In genomic region chr22:35308480-35308945, GRCh38 we compare ENCODE assay signal across 9 cellular contexts. TPM values are rescaled to one million over a fixed set of nuclear protein-coding genes. Genes with fewer than 3 reads are reported as not detected.
DNase-seq lines count a peak whose midpoint lies in the region; ATAC-seq and TF ChIP-seq lines count a peak whose summit lies in the region.
"Had no signal": no experiment of that assay in that cellular context is flagged by ENCODE, and none has a peak within 500 bp of the region (broad histone marks: within the 10 kb centered on the region; RNA-seq: fewer than 3 reads in every experiment).

No MANE protein-coding gene starts in this region.

- peak; percentile 91 for DNase-seq in GM12865 (ENCODE audit: low read depth)
- DNase-seq in activated T-helper 2 cell treated with anti-CD3 and anti-CD28 coated beads, Interferon-gamma antibody, Interleukin-2, Interleukin-4, amounts not matched to agents 10 μg/mL and 5 μg/mL and 100 μg/mL, durations not matched to agents 14 hours and 24 hours and 36 hours (ENCODE audit: low spot score) = no peak
- DNase-seq in omental fat pad (ENCODE audit: low spot score) = no peak
- no peak for DNase-seq in foreskin keratinocyte
- no peak for DNase-seq in BE2C
- no peak for DNase-seq in NCI-H1930 (lab: John Stamatoyannopoulos, UW)
- DNase-seq: thyroid gland had no signal

- intact Hi-C loops in activated T-helper 2 cell treated with anti-CD3 and anti-CD28 coated beads, Interferon-gamma antibody, Interleukin-2, Interleukin-4, amounts not matched to agents 10 μg/mL and 5 μg/mL and 100 μg/mL, durations not matched to agents 14 hours and 24 hours and 36 hours (cut with micrococcal nuclease) = no loop called here

- H3K9me3 ChIP-seq in BE2C = no peaks in the 10 kb centered on the region
- H3K9me3 ChIP-seq: thyroid gland had no signal

- H3K4me3 ChIP-seq in GM12865 (ENCODE audit: low read depth, low read length) (no peak overlapping the region), BE2C (ENCODE audit: low read depth, low read length) (no peak overlapping the region)
- H3K4me3 ChIP-seq: thyroid gland had no signal

- H3K36me3 Mint-ChIP-seq in activated T-helper 2 cell treated with anti-CD3 and anti-CD28 coated beads, Interferon-gamma antibody, Interleukin-2, Interleukin-4, amounts not matched to agents 10 μg/mL and 5 μg/mL and 100 μg/mL, durations not matched to agents 14 hours and 24 hours and 36 hours (ENCODE audit: low read depth) = peaks cover 10% of the 10 kb centered on the region

- no peak overlapping the region for H3K27ac ChIP-seq in foreskin keratinocyte
- H3K27ac ChIP-seq: thyroid gland had no signal

- H3K27me3 ChIP-seq in foreskin keratinocyte (no peaks in the 10 kb centered on the region), BE2C (no peaks in the 10 kb centered on the region)
- H3K27me3 ChIP-seq: thyroid gland had no signal

- H3K4me3 Mint-ChIP-seq in activated T-helper 2 cell treated with anti-CD3 and anti-CD28 coated beads, Interferon-gamma antibody, Interleukin-2, Interleukin-4, amounts not matched to agents 10 μg/mL and 5 μg/mL and 100 μg/mL, durations not matched to agents 14 hours and 24 hours and 36 hours (ENCODE audit: low read depth) = no peak overlapping the region

- no peaks in the 10 kb centered on the region for H3K27me3 Mint-ChIP-seq in activated T-helper 2 cell treated with anti-CD3 and anti-CD28 coated beads, Interferon-gamma antibody, Interleukin-2, Interleukin-4, amounts not matched to agents 10 μg/mL and 5 μg/mL and 100 μg/mL, durations not matched to agents 14 hours and 24 hours and 36 hours (ENCODE audit: low read depth)

- TF ChIP-seq CTCF in GM12865 (IDR thresholded peaks at IDR 0.05; ENCODE audit: insufficient read depth, low read depth, low read length, missing control alignments) (no peak), omental fat pad (IDR thresholded peaks at IDR 0.05) (no peak), foreskin keratinocyte (conservative IDR thresholded peaks at IDR 0.05) (no peak), BE2C (IDR thresholded peaks at IDR 0.05; ENCODE audit: low read depth, low read length) (no peak)

- no peaks in the 10 kb centered on the region for H3K4me1 ChIP-seq in foreskin keratinocyte
- H3K4me1 ChIP-seq in BE2C = peaks cover 5% of the 10 kb centered on the region

- H3K27ac Mint-ChIP-seq in activated T-helper 2 cell treated with anti-CD3 and anti-CD28 coated beads, Interferon-gamma antibody, Interleukin-2, Interleukin-4, amounts not matched to agents 10 μg/mL and 5 μg/mL and 100 μg/mL, durations not matched to agents 14 hours and 24 hours and 36 hours = peak overlapping the region; percentile 63

- no peaks in the 10 kb centered on the region for H3K36me3 ChIP-seq in BE2C
- H3K36me3 ChIP-seq: thyroid gland had no signal

- ATAC-seq in GM19467 (IDR thresholded peaks at IDR 0.05; ENCODE audit: unreplicated experiment) (peak; percentile 47), HG03139 (IDR thresholded peaks at IDR 0.05; ENCODE audit: unreplicated experiment) (peak; percentile 42), omental fat pad (ENCODE audit: low FRiP score) (no peak), foreskin keratinocyte (no peak)

- H3K4me1 Mint-ChIP-seq in activated T-helper 2 cell treated with anti-CD3 and anti-CD28 coated beads, Interferon-gamma antibody, Interleukin-2, Interleukin-4, amounts not matched to agents 10 μg/mL and 5 μg/mL and 100 μg/mL, durations not matched to agents 14 hours and 24 hours and 36 hours (ENCODE audit: low read depth) = peaks cover 76% of the 10 kb centered on the region

- no peaks in the 10 kb centered on the region for H3K9me3 Mint-ChIP-seq in activated T-helper 2 cell treated with anti-CD3 and anti-CD28 coated beads, Interferon-gamma antibody, Interleukin-2, Interleukin-4, amounts not matched to agents 10 μg/mL and 5 μg/mL and 100 μg/mL, durations not matched to agents 14 hours and 24 hours and 36 hours

RNA-seq across cellular contexts. Expression of gene TOM1, which starts 8.8 kb away (rescaled TPM):
- 21.2 and 23.6 TPM in 2 replicates for total RNA-seq in activated T-helper 2 cell treated with anti-CD3 and anti-CD28 coated beads, Interferon-gamma antibody, Interleukin-2, Interleukin-4, amounts not matched to agents 10 μg/mL and 5 μg/mL and 100 μg/mL, durations not matched to agents 14 hours and 24 hours and 36 hours
- 100 to 1,000 TPM in 1 of 4 donors, 10 to 100 TPM in 3; 65.6 to 109 (median 93.2) TPM for total RNA-seq in omental fat pad
- 9.0 and 10.0 TPM in 2 replicates for total RNA-seq in foreskin keratinocyte
- polyA plus RNA-seq in foreskin keratinocyte = 8.9 and 10.4 TPM in 2 replicates
- polyA plus RNA-seq in BE2C (2012; ENCODE audit: insufficient read depth, insufficient read length, low read depth) = 64.4 TPM

RNA-seq across cellular contexts. Expression of gene HMGXB4, which starts 51.2 kb away (rescaled TPM):
- 41.8 and 42.3 TPM in 2 replicates for total RNA-seq in activated T-helper 2 cell treated with anti-CD3 and anti-CD28 coated beads, Interferon-gamma antibody, Interleukin-2, Interleukin-4, amounts not matched to agents 10 μg/mL and 5 μg/mL and 100 μg/mL, durations not matched to agents 14 hours and 24 hours and 36 hours
- 10 to 100 TPM; 10.9 to 17.8 (median 12.3) TPM for total RNA-seq in omental fat pad
- total RNA-seq in foreskin keratinocyte = 19.8 and 20.5 TPM in 2 replicates
- 5.4 and 7.1 TPM in 2 replicates for polyA plus RNA-seq in foreskin keratinocyte
- polyA plus RNA-seq in BE2C (2012; ENCODE audit: insufficient read depth, insufficient read length, low read depth) = 25.6 TPM

Comparison
In these comparisons a context has a peak if more than half of its experiments do, and no peak if none do; other contexts are left out.
1. ATAC-seq: peak in GM19467 (single experiment) and HG03139 (single experiment); none in omental fat pad (single experiment) and foreskin keratinocyte (single experiment).